Comparison of ENCODE assay signal across 8 cellular contexts in genomic region chr7:144835668-144836544, GRCh38. TPM values are rescaled to one million over a fixed set of nuclear protein-coding genes. Genes with fewer than 3 reads are reported as not detected.
A peak's percentile ranks its signal among the peaks of the same experiment; 100 is the strongest.
DNase-seq lines count a peak whose midpoint lies in the region; ATAC-seq and TF ChIP-seq lines count a peak whose summit lies in the region.

Gene TPK1 (minus strand): TSS chr7:144836053. CDS start chr7:144835602, 451 bp downstream.

- TF ChIP-seq CTCF in foreskin keratinocyte (conservative IDR thresholded peaks at IDR 0.05): no peak
- no peak for TF ChIP-seq CTCF in neural progenitor cell (IDR thresholded peaks at IDR 0.05)

- H3K4me3 Mint-ChIP-seq in neural progenitor cell: peak within 1 kb of the TSS; percentile 95

- peaks cover 4% of the 10 kb centered on the region for H3K27me3 Mint-ChIP-seq in neural progenitor cell (ENCODE audit: insufficient read depth, low read depth)

- peak; percentile 91 for DNase-seq in G401 (ENCODE audit: low spot score)
- DNase-seq in H7: peak; percentile 93
- DNase-seq in M059J (ENCODE audit: low read depth): peak; percentile 81
- DNase-seq in SJSA1 (ENCODE audit: low read depth in 1 of 2, low spot score in 2 of 2): peak; percentile 89 to 92
- DNase-seq in activated naive CD4-positive, alpha-beta T cell (lab: John Stamatoyannopoulos, UW): peak; percentile 60 to 88 (median 72)
- DNase-seq in foreskin keratinocyte: peak; percentile 74 to 87
- DNase-seq in neural progenitor cell (ENCODE audit: low spot score): peak; percentile 93

- peak within 1 kb of the TSS; percentile 97 for H2AFZ ChIP-seq in neural progenitor cell (replicated peaks)

- in situ Hi-C loops in G401 (cut with HindIII; ENCODE audit: low sequenced_read_pairs): no loop called here

- H4K20me1 ChIP-seq in neural progenitor cell (ENCODE audit: low read depth): no peaks in the 10 kb centered on the region

- H3K36me3 Mint-ChIP-seq in neural progenitor cell: no peaks in the 10 kb centered on the region

- no peaks in the 10 kb centered on the region for H3K36me3 ChIP-seq in H7 (replicated peaks; ENCODE audit: control insufficient read depth, insufficient read depth, low read length)
- H3K36me3 ChIP-seq in SJSA1: no peaks in the 10 kb centered on the region
- no peaks in the 10 kb centered on the region for H3K36me3 ChIP-seq in neural progenitor cell
- no peaks in the 10 kb centered on the region for H3K36me3 ChIP-seq in stomach smooth muscle (ENCODE audit: control insufficient read depth in 2 of 2, insufficient read depth in 2 of 2, low read length in 2 of 2)

- H3K9ac ChIP-seq in neural progenitor cell: peak within 1 kb of the TSS; percentile 63
- H3K9ac ChIP-seq in stomach smooth muscle (ENCODE audit: low read length in 2 of 2): peak within 1 kb of the TSS; percentile 90 to 96

- peaks cover 5% of the 10 kb centered on the region for H3K9me3 Mint-ChIP-seq in neural progenitor cell

- H3K79me2 ChIP-seq in neural progenitor cell (ENCODE audit: low read depth): no peaks in the 10 kb centered on the region

- H3K27ac ChIP-seq in SJSA1 (peak within 1 kb of the TSS; percentile 73), foreskin keratinocyte (peak within 1 kb of the TSS; percentile 56), neural progenitor cell (no peak within 1 kb of the TSS), stomach smooth muscle (ENCODE audit: low read length) (peak within 1 kb of the TSS; percentile 94)

- peaks cover 15% of the 10 kb centered on the region for H3F3A ChIP-seq in neural progenitor cell (ENCODE audit: low read depth)

- no peaks in the 10 kb centered on the region; the same call in 1 of the 2 replicates for H3K27me3 ChIP-seq in H7 (ENCODE audit: control insufficient read depth, insufficient read depth, low read length)
- no peaks in the 10 kb centered on the region for H3K27me3 ChIP-seq in SJSA1 (replicated peaks)
- H3K27me3 ChIP-seq in foreskin keratinocyte: no peaks in the 10 kb centered on the region
- H3K27me3 ChIP-seq in neural progenitor cell: peaks cover 10% of the 10 kb centered on the region
- H3K27me3 ChIP-seq in stomach smooth muscle (ENCODE audit: control insufficient read depth in 1 of 2, insufficient read depth in 2 of 2, low read length in 2 of 2): no peaks in the 10 kb centered on the region

- H3K4me2 ChIP-seq in neural progenitor cell: peak within 1 kb of the TSS; percentile 93

- H3K9me3 ChIP-seq in SJSA1 (replicated peaks): no peaks in the 10 kb centered on the region
- no peaks in the 10 kb centered on the region for H3K9me3 ChIP-seq in neural progenitor cell (ENCODE audit: low read depth)
- peaks cover 0 to 3% of the 10 kb centered on the region in 2 donors for H3K9me3 ChIP-seq in stomach smooth muscle (ENCODE audit: control insufficient read depth in 2 of 2, low read length in 2 of 2)

- peak; percentile 93 for ATAC-seq in foreskin keratinocyte

- peak within 1 kb of the TSS; percentile 96 for H3K27ac Mint-ChIP-seq in neural progenitor cell

- peaks cover 8% of the 10 kb centered on the region for H3K4me1 ChIP-seq in SJSA1 (replicated peaks)
- no peaks in the 10 kb centered on the region for H3K4me1 ChIP-seq in foreskin keratinocyte
- H3K4me1 ChIP-seq in neural progenitor cell: peaks cover 5% of the 10 kb centered on the region
- no peaks in the 10 kb centered on the region for H3K4me1 ChIP-seq in stomach smooth muscle (ENCODE audit: control insufficient read depth, insufficient read depth, low read length)

- peaks cover 3% of the 10 kb centered on the region for H3K4me1 Mint-ChIP-seq in neural progenitor cell

- H3K4me3 ChIP-seq in H7 (ENCODE audit: insufficient read depth, low read depth, low read length): peak within 1 kb of the TSS; percentile 69
- H3K4me3 ChIP-seq in SJSA1: peak within 1 kb of the TSS; percentile 71
- H3K4me3 ChIP-seq in neural progenitor cell: peak within 1 kb of the TSS; percentile 86
- H3K4me3 ChIP-seq in stomach smooth muscle (ENCODE audit: low read length in 2 of 2): peak within 1 kb of the TSS; percentile 89 to 96

RNA-seq across cellular contexts. Expression of gene TPK1, which starts in this region (rescaled TPM):
- 1.6 and 2.0 TPM in 2 replicates for total RNA-seq in G401 (2014; rRNA removed; shearing (Covaris generic))
- total RNA-seq in H7 (2014; rRNA removed; shearing (Covaris generic)): 6.2 and 6.6 TPM in 2 replicates
- total RNA-seq in M059J (2014; rRNA removed; shearing (Covaris generic)): 0.27 and 1.7 TPM in 2 replicates
- total RNA-seq in SJSA1 (2014; rRNA removed; shearing (Covaris generic)): 1.5 and 4.4 TPM in 2 replicates
- total RNA-seq in foreskin keratinocyte (1.1 and 1.3 TPM in 2 replicates), neural progenitor cell (ENCODE audit: low replicate concordance) (4.8 and 14.5 TPM in 2 replicates)
- polyA plus RNA-seq in foreskin keratinocyte: 0.73 and 1.4 TPM in 2 replicates
